Comparison of ENCODE assay signal across 14 cellular contexts in the genomic region with DNA sequence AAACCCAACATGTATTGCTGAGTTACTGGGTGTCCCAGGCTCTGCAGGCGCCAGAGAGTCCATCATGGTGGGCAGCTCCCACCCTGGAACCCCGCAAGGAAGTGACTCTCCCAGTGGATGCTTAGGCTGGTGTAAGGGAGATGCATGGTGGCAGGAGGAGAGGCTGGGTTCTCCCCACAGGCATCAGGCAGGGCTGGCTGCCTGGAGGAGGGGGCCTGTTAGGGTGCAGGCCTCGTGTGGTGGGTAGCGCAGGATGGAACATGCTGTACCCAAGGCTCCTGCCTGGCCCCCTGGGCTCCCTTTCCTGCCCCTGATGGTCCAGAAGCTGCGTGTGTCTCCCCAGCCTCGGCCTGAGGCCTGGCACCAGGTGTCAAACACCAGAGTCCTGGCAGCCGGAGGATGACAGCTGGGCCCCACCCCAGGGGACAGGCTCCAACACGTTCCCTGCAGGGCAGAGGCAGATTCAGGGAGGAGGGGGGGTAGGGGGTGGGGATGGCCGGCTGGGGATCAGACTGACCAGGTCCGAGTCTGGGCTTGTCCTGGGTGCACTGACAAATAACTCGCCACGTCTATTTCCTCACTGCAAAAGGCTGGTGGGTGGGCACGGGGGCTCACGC. TPM values are rescaled to one million over a fixed set of nuclear protein-coding genes. Genes with fewer than 3 reads are reported as not detected.
DNase-seq lines count a peak whose midpoint lies in the region; ATAC-seq lines count a peak whose summit lies in the region.
"Had no signal": no experiment of that assay in that cellular context is flagged by ENCODE, and none has a peak within 500 bp of the region (broad histone marks: within the 10 kb centered on the region; RNA-seq: fewer than 3 reads in every experiment).

No MANE protein-coding gene starts in this region.

- H3K9me3 ChIP-seq in SJCRH30 (replicated peaks) (no peaks in the 10 kb centered on the region), stomach smooth muscle (ENCODE audit: control insufficient read depth in 2 of 2, low read length in 2 of 2) (no peaks in the 10 kb centered on the region)
- H3K9me3 ChIP-seq: adrenal gland, SJSA1 had no signal

- H3K36me3 ChIP-seq in SJCRH30 (no peaks in the 10 kb centered on the region), stomach smooth muscle (ENCODE audit: control insufficient read depth in 2 of 2, insufficient read depth in 2 of 2, low read length in 2 of 2) (no peaks in the 10 kb centered on the region)
- H3K36me3 ChIP-seq: adrenal gland, SJSA1 had no signal

- no peak overlapping the region for H3K9ac ChIP-seq in stomach smooth muscle (ENCODE audit: low read length in 2 of 2)

- intact Hi-C loops in left ventricle myocardium superior (cut with micrococcal nuclease) = no loop called here

- DNase-seq in LHCN-M2 (ENCODE audit: low read depth) (peak; percentile 76), SJCRH30 (peak; percentile 89 to 90), left ventricle myocardium superior (peak; percentile 64), NCI-H774 (lab: John Stamatoyannopoulos, UW) (no peak)
- DNase-seq: dorsolateral prefrontal cortex, NCI-H2081 had no signal

- H3K4me3 ChIP-seq in SJCRH30 = no peak overlapping the region; the same call in 1 of the 2 replicates
- H3K4me3 ChIP-seq in stomach smooth muscle (ENCODE audit: low read length in 2 of 2) = no peak overlapping the region
- H3K4me3 ChIP-seq: adrenal gland, dorsolateral prefrontal cortex, SJSA1 had no signal

- ATAC-seq in left ventricle myocardium superior = peak; percentile 45
- no peak for ATAC-seq in GM18520 (IDR thresholded peaks at IDR 0.05; ENCODE audit: unreplicated experiment)
- ATAC-seq in GM19328 (IDR thresholded peaks at IDR 0.05; ENCODE audit: unreplicated experiment) = no peak
- ATAC-seq: CD8-positive, alpha-beta T cell had no signal

- H3K27me3 ChIP-seq in SJCRH30 (no peaks in the 10 kb centered on the region), stomach smooth muscle (ENCODE audit: control insufficient read depth in 1 of 2, insufficient read depth in 2 of 2, low read length in 2 of 2) (no peaks in the 10 kb centered on the region)
- H3K27me3 ChIP-seq: adrenal gland, SJSA1 had no signal

- peak overlapping the region; percentile 86 for H3K27ac ChIP-seq in SJCRH30
- peak overlapping the region; percentile 81 for H3K27ac ChIP-seq in stomach smooth muscle (ENCODE audit: low read length)
- H3K27ac ChIP-seq: SJSA1 had no signal

- H3K4me1 ChIP-seq in SJCRH30 (peaks cover 52% of the 10 kb centered on the region), stomach smooth muscle (ENCODE audit: control insufficient read depth, insufficient read depth, low read length) (peaks cover 42% of the 10 kb centered on the region)

RNA-seq across cellular contexts. Expression of a gene that starts 40.2 kb away (rescaled TPM):
- total RNA-seq in LHCN-M2 (2014; rRNA removed) = not detected in 2 replicates
- not detected for polyA plus RNA-seq in LHCN-M2 (2012)
- total RNA-seq in SJCRH30 (2014; rRNA removed; shearing (Covaris generic)) = 0.04 and 0.41 TPM in 2 replicates
- total RNA-seq in left ventricle myocardium superior = not detected
- total RNA-seq: CD8-positive, alpha-beta T cell; H4; subcutaneous adipose tissue had no signal
